Comparison of ENCODE assay signal across 20 cellular contexts in the genomic region with DNA sequence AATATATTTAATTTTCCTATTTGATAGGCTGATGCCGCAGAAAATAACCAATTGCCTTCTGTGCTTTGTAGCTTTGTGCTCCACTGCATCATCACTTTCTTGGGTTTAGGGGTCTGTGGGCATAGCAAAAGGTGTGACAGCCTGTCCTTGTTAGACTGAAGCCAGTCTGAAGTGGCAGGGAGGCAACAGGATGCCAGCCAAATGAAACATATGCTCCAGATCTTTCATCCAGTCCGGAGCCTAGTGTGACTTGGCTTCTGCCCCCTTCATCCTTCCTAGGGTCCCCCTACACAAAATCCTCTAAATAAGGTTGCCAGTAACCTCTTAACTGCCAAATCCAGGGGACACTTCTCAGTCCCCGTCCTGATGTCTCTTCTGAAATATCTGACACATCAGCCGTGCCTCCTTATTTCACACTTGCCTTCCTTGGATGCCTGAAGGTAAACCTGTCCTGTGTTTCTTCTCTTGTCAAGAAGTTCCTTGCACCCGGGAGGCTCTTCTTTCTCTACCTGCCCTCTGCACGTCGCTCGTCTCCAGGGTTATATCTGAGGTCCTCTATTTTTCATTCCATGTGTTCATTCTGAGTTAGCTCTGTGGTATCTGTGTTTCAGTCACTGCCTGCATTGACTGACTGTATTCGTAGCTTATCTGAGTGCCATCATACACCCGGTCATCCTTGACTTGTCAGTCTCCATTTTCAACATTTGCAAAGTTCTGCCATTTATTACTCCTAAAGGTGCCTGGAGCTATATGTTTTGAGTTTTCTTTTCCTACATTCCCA. TPM values are rescaled to one million over a fixed set of nuclear protein-coding genes. Genes with fewer than 3 reads are reported as not detected.
"Had no signal": no experiment of that assay in that cellular context is flagged by ENCODE, and none has a peak within 500 bp of the region (broad histone marks: within the 10 kb centered on the region; RNA-seq: fewer than 3 reads in every experiment).

No MANE protein-coding gene starts in this region.

- H3K9me3 ChIP-seq: colonic mucosa, esophagus muscularis mucosa, left lung, prostate gland, upper lobe of right lung had no signal

- ATAC-seq: naive thymus-derived CD8-positive, alpha-beta T cell; right cardiac atrium; T-helper 17 cell; upper lobe of right lung had no signal

- H3K4me3 ChIP-seq: colonic mucosa, esophagus muscularis mucosa, left lung, prostate gland, upper lobe of right lung had no signal

- H3K4me1 Mint-ChIP-seq: naive thymus-derived CD8-positive, alpha-beta T cell; T-helper 17 cell had no signal

- H3K36me3 Mint-ChIP-seq: naive thymus-derived CD8-positive, alpha-beta T cell had no signal

- H3K27ac ChIP-seq: colonic mucosa, esophagus muscularis mucosa, left lung, prostate gland, upper lobe of right lung had no signal

- H3K27ac Mint-ChIP-seq: activated naive CD4-positive, alpha-beta T cell treated with anti-CD3 and anti-CD28 coated beads for 36 hours; naive thymus-derived CD8-positive, alpha-beta T cell; T-helper 17 cell had no signal

- H3K9me3 Mint-ChIP-seq: activated naive CD4-positive, alpha-beta T cell treated with anti-CD3 and anti-CD28 coated beads for 36 hours; naive thymus-derived CD8-positive, alpha-beta T cell had no signal

- H3K4me3 Mint-ChIP-seq: activated naive CD4-positive, alpha-beta T cell treated with anti-CD3 and anti-CD28 coated beads for 36 hours; naive thymus-derived CD8-positive, alpha-beta T cell; T-helper 17 cell had no signal

- H3K4me1 ChIP-seq: colonic mucosa, left lung, prostate gland, upper lobe of right lung had no signal

- H3K27me3 ChIP-seq: colonic mucosa, esophagus muscularis mucosa, left lung, upper lobe of right lung had no signal

- H3K36me3 ChIP-seq: colonic mucosa, esophagus muscularis mucosa, left lung, prostate gland, upper lobe of right lung had no signal

- DNase-seq: activated CD4-positive, alpha-beta T cell treated with anti-CD3 and anti-CD28 coated beads, Interleukin-2, amount 50 U/mL, for 1 hour; activated CD4-positive, CD25-positive, alpha-beta regulatory T cell; activated naive CD4-positive, alpha-beta T cell treated with anti-CD3 and anti-CD28 coated beads for 36 hours; activated T-cell treated with anti-CD3 and anti-CD28 coated beads for 4 hours; colonic mucosa; hippocampal formation; kidney; left lung; mammary epithelial cell; naive thymus-derived CD8-positive, alpha-beta T cell; right cardiac atrium; small intestine; stimulated activated CD4-positive, alpha-beta T cell treated with anti-CD3 and anti-CD28 coated beads, Interleukin-4, amount 100 ng/mL, for 4 hours; stimulated activated CD8-positive, alpha-beta memory T cell treated with anti-CD3 and anti-CD28 coated beads, Interleukin-4, amount 100 ng/mL, for 48 hours; stimulated activated naive CD4-positive, alpha-beta T cell treated with Interleukin-2 at 50 U/mL for 16 hours; T-helper 17 cell; upper lobe of right lung had no signal

RNA-seq across cellular contexts. Expression of gene HMGA2, which starts 47.8 kb away (rescaled TPM):
- total RNA-seq: activated CD8-positive, alpha-beta memory T cell treated with anti-CD3 and anti-CD28 coated beads for 36 hours; activated naive CD4-positive, alpha-beta T cell treated with anti-CD3 and anti-CD28 coated beads for 36 hours; naive thymus-derived CD8-positive, alpha-beta T cell; right cardiac atrium; T-helper 17 cell; upper lobe of right lung had no signal
- polyA plus RNA-seq: naive thymus-derived CD8-positive, alpha-beta T cell had no signal
